ENCODE assay signal across 15 cellular contexts in genomic region chr3:162262145-162262544, GRCh38.
DNase-seq lines count a peak whose midpoint lies in the region; ATAC-seq and TF ChIP-seq lines count a peak whose summit lies in the region.
"Had no signal": no experiment of that assay in that cellular context is flagged by ENCODE, and none has a peak within 500 bp of the region (broad histone marks: within the 10 kb centered on the region; RNA-seq: fewer than 3 reads in every experiment).

No MANE protein-coding gene starts in this region.

- TF ChIP-seq CTCF in IMR-90 (conservative IDR thresholded peaks at IDR 0.05; ENCODE audit: low read depth, low read length) (no peak), fibroblast of mammary gland (conservative IDR thresholded peaks at IDR 0.05; ENCODE audit: control insufficient read depth, insufficient read depth, low read depth, low read length) (no peak)

- H3K23ac ChIP-seq in IMR-90 (ENCODE audit: low read depth, low read length) = no peak overlapping the region

- no peak overlapping the region for H2BK15ac ChIP-seq in IMR-90 (ENCODE audit: low read depth, low read length)

- H3K9ac ChIP-seq in IMR-90 (ENCODE audit: low read depth, low read length) = no peak overlapping the region
- no peak overlapping the region for H3K9ac ChIP-seq in adipocyte (ENCODE audit: low read length)

- no peaks in the 10 kb centered on the region for H3K4me1 ChIP-seq in IMR-90 (ENCODE audit: control insufficient read depth, insufficient read depth, low read length)
- H3K4me1 ChIP-seq in adipocyte (ENCODE audit: control insufficient read depth, insufficient read depth, low read length) = no peaks in the 10 kb centered on the region
- H3K4me1 ChIP-seq: BE2C had no signal

- CTCF ChIA-PET in IMR-90 (lab: Yijun Ruan, JAX) = no interaction called here
- CTCF ChIA-PET in activated naive CD4-positive, alpha-beta T cell treated with anti-CD3 and anti-CD28 coated beads, Interleukin-2, amount 10 ng/mL, durations not matched to agents 7 days and 5 days (lab: Charles Lee) = no interaction called here

- no peak for TF ChIP-seq RAD21 in IMR-90 (IDR thresholded peaks at IDR 0.05; ENCODE audit: low read length)

- no peak overlapping the region for H2AFZ ChIP-seq in IMR-90 (replicated peaks; ENCODE audit: low read length, poor library complexity)

- BruUV-seq in IMR-90 (replicated peaks; lab: Mats Ljungman, UMichigan) = no TSS peak

- H3K56ac ChIP-seq in IMR-90 (ENCODE audit: extremely low read depth, insufficient read depth, low read length) = no peak overlapping the region

- DNase-seq in IMR-90 (peak; percentile 38), adipocyte (ENCODE audit: low read depth) (peak; percentile 31), fibroblast of mammary gland (ENCODE audit: low read depth) (peak; percentile 10), smooth muscle cell of the brain vasculature (ENCODE audit: low read depth, low spot score) (peak; percentile 26)
- no peak for DNase-seq in activated naive CD4-positive, alpha-beta T cell treated with anti-CD3 and anti-CD28 coated beads, Interleukin-2, amount 10 ng/mL, durations not matched to agents 7 days and 5 days
- no peak for DNase-seq in activated CD4-positive, alpha-beta T cell treated with anti-CD3 and anti-CD28 coated beads, Interleukin-2, amount 50 U/mL, for 48 hours
- DNase-seq: BE2C; CD4-positive, alpha-beta memory T cell; DMS79; EL; H7 had no signal

- H2AK5ac ChIP-seq in IMR-90 (ENCODE audit: low read depth, low read length) = no peak overlapping the region

- no peak overlapping the region for H3K18ac ChIP-seq in IMR-90 (ENCODE audit: low read depth, low read length)

- no CpG with 5 or more reads among the region's 1 CpG for WGBS in IMR-90 (ENCODE audit: extremely low coverage in 2 of 2, insufficient read length in 1 of 2), 2 experiments

- H4K5ac ChIP-seq in IMR-90 (ENCODE audit: low read depth, low read length) = no peak overlapping the region

- no peak overlapping the region for H2BK120ac ChIP-seq in IMR-90 (ENCODE audit: low read depth, low read length)

- H3K27me3 Mint-ChIP-seq in activated naive CD4-positive, alpha-beta T cell treated with anti-CD3 and anti-CD28 coated beads, Interleukin-2, amount 10 ng/mL, durations not matched to agents 7 days and 5 days = no peaks in the 10 kb centered on the region
- H3K27me3 Mint-ChIP-seq: CD4-positive, alpha-beta memory T cell had no signal

- TF ChIP-seq POLR2A in IMR-90 (IDR thresholded peaks at IDR 0.05; ENCODE audit: low read depth, low read length) = no peak

- no peaks in the 10 kb centered on the region for H3K36me3 ChIP-seq in IMR-90 (ENCODE audit: control insufficient read depth, insufficient read depth, low read length)
- H3K36me3 ChIP-seq in adipocyte (ENCODE audit: control insufficient read depth, insufficient read depth, low read length, severe bottlenecking) = no peaks in the 10 kb centered on the region
- H3K36me3 ChIP-seq: BE2C had no signal

- no peak overlapping the region for H3K4me2 ChIP-seq in IMR-90 (ENCODE audit: low read depth, low read length)
- H3K4me2 ChIP-seq: GM23338 had no signal

- H3K14ac ChIP-seq in IMR-90 (replicated peaks; ENCODE audit: low read depth, low read length) = no peak overlapping the region

- no peak overlapping the region for H2AK9ac ChIP-seq in IMR-90 (replicated peaks; ENCODE audit: low read depth, low read length, poor library complexity)

- intact Hi-C loops in IMR-90 (cut with micrococcal nuclease) = no loop called here

- no peaks in the 10 kb centered on the region for H3K79me1 ChIP-seq in IMR-90 (ENCODE audit: low read depth in 1 of 2, low read length in 2 of 2)

- H3K27me3 ChIP-seq in IMR-90 (ENCODE audit: control insufficient read depth, insufficient read depth, low read length) (no peaks in the 10 kb centered on the region), adipocyte (replicated peaks; ENCODE audit: control insufficient read depth, insufficient read depth, low read length) (no peaks in the 10 kb centered on the region)
- H3K27me3 ChIP-seq: BE2C had no signal

- H3K27ac ChIP-seq in IMR-90 (ENCODE audit: insufficient read depth, low read length) = no peak overlapping the region
- H3K27ac ChIP-seq: C4-2B, HL-60 had no signal

- H3K36me3 Mint-ChIP-seq in activated naive CD4-positive, alpha-beta T cell treated with anti-CD3 and anti-CD28 coated beads, Interleukin-2, amount 10 ng/mL, durations not matched to agents 7 days and 5 days = no peaks in the 10 kb centered on the region
- H3K36me3 Mint-ChIP-seq: CD4-positive, alpha-beta memory T cell had no signal

- no peaks in the 10 kb centered on the region for H3K4me1 Mint-ChIP-seq in activated naive CD4-positive, alpha-beta T cell treated with anti-CD3 and anti-CD28 coated beads, Interleukin-2, amount 10 ng/mL, durations not matched to agents 7 days and 5 days
- H3K4me1 Mint-ChIP-seq: CD4-positive, alpha-beta memory T cell; GM23338 had no signal

- no peak overlapping the region for H3K4ac ChIP-seq in IMR-90 (ENCODE audit: low read depth, low read length)

- no peak overlapping the region for H4K91ac ChIP-seq in IMR-90 (ENCODE audit: insufficient read depth, low read depth, low read length)

- H3K27ac Mint-ChIP-seq in activated naive CD4-positive, alpha-beta T cell treated with anti-CD3 and anti-CD28 coated beads, Interleukin-2, amount 10 ng/mL, durations not matched to agents 7 days and 5 days = no peak overlapping the region
- H3K27ac Mint-ChIP-seq: CD4-positive, alpha-beta memory T cell; GM23338 had no signal

- no peaks in the 10 kb centered on the region for H4K20me1 ChIP-seq in IMR-90 (ENCODE audit: insufficient read depth, low read length)

- dilution Hi-C loops in IMR-90 (cut with HindIII; ENCODE audit: low sequenced_read_pairs, unreplicated experiment) = no loop called here

- H3K4me3 ChIP-seq in IMR-90 (ENCODE audit: insufficient read depth, low read depth, low read length) (no peak overlapping the region), adipocyte (ENCODE audit: low read length) (no peak overlapping the region), fibroblast of mammary gland (ENCODE audit: control insufficient read depth, low read depth, low read length) (no peak overlapping the region)
- H3K4me3 ChIP-seq: GM23338 had no signal

- in situ Hi-C loops in IMR-90 (cut with MboI; ENCODE audit: low sequenced_read_pairs) = no loop called here

- no peaks in the 10 kb centered on the region for H3K9me1 ChIP-seq in IMR-90 (ENCODE audit: insufficient read depth, low read length)

- H3K9me3 Mint-ChIP-seq in activated naive CD4-positive, alpha-beta T cell treated with anti-CD3 and anti-CD28 coated beads, Interleukin-2, amount 10 ng/mL, durations not matched to agents 7 days and 5 days = no peaks in the 10 kb centered on the region
- H3K9me3 Mint-ChIP-seq: GM23338 had no signal

- H2BK20ac ChIP-seq in IMR-90 (ENCODE audit: low read depth, low read length) = no peak overlapping the region

- peak; percentile 66 for ATAC-seq in IMR-90 (ENCODE audit: low read depth)
- no peak for ATAC-seq in HG03342 (IDR thresholded peaks at IDR 0.05; ENCODE audit: unreplicated experiment)
- ATAC-seq: GM23338 had no signal

- H3K9me3 ChIP-seq in IMR-90 (ENCODE audit: control insufficient read depth, insufficient read depth, low read length) = no peaks in the 10 kb centered on the region
- H3K9me3 ChIP-seq in adipocyte (ENCODE audit: control insufficient read depth, low read length) = no peaks in the 10 kb centered on the region
- H3K9me3 ChIP-seq: BE2C had no signal

- POLR2A ChIA-PET in IMR-90 (lab: Charles Lee; ENCODE audit: unreplicated experiment) = no interaction called here

- H4K8ac ChIP-seq in IMR-90 (ENCODE audit: low read depth in 2 of 2, low read length in 2 of 2) = no peak overlapping the region

- no peak overlapping the region for H3K4me3 Mint-ChIP-seq in activated naive CD4-positive, alpha-beta T cell treated with anti-CD3 and anti-CD28 coated beads, Interleukin-2, amount 10 ng/mL, durations not matched to agents 7 days and 5 days
- H3K4me3 Mint-ChIP-seq: CD4-positive, alpha-beta memory T cell; GM23338 had no signal

- H2BK5ac ChIP-seq in IMR-90 (ENCODE audit: low read depth, low read length, poor library complexity, severe bottlenecking) = no peak overlapping the region

TF ChIP-seq in IMR-90, 13 proteins besides CTCF, POLR2A, EP300 and RAD21:
- TF ChIP-seq BHLHE40 (IDR thresholded peaks at IDR 0.05; ENCODE audit: low read depth, low read length) = 0 out of 2 replicates have a peak, but pooled peaks have one; percentile 31
- TF ChIP-seq, protein P1, sequence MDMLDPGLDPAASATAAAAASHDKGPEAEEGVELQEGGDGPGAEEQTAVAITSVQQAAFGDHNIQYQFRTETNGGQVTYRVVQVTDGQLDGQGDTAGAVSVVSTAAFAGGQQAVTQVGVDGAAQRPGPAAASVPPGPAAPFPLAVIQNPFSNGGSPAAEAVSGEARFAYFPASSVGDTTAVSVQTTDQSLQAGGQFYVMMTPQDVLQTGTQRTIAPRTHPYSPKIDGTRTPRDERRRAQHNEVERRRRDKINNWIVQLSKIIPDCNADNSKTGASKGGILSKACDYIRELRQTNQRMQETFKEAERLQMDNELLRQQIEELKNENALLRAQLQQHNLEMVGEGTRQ (IDR thresholded peaks at IDR 0.05; ENCODE audit: low read depth, low read length) = no peak

Comparison
In these comparisons a context has a peak if more than half of its experiments do, and no peak if none do; other contexts are left out.
1. DNase-seq: peak in IMR-90 (single experiment), adipocyte (single experiment), fibroblast of mammary gland (single experiment) and smooth muscle cell of the brain vasculature (single experiment); none in activated naive CD4-positive, alpha-beta T cell treated with anti-CD3 and anti-CD28 coated beads, Interleukin-2, amount 10 ng/mL, durations not matched to agents 7 days and 5 days (single experiment) and activated CD4-positive, alpha-beta T cell treated with anti-CD3 and anti-CD28 coated beads, Interleukin-2, amount 50 U/mL, for 48 hours (0 of 2).